ENCODE assay signal across 22 cellular contexts in the genomic region with DNA sequence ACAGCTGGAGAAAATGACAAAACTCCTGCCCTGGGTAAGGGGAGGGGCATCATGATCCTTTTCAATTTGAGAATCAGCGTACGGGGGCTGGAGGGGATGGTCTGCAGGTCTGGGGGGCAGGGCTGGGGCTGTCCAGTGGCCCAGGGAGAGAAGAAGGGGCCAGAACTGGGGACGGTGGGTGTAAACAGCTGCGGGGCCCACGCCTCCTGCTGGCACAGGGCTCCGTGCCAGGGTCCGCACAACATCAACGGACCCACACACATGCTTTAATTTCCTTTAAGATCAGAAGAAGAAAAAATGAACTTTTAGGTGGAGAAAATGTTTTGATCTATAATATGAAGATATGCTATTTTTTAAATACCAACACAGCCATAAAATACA. TPM values are rescaled to one million over a fixed set of nuclear protein-coding genes. Genes with fewer than 3 reads are reported as not detected.
DNase-seq lines count a peak whose midpoint lies in the region; ATAC-seq and TF ChIP-seq lines count a peak whose summit lies in the region.
"Had no signal": no experiment of that assay in that cellular context is flagged by ENCODE, and none has a peak within 500 bp of the region (broad histone marks: within the 10 kb centered on the region; RNA-seq: fewer than 3 reads in every experiment).

No MANE protein-coding gene starts in this region.

- H3K36me3 ChIP-seq in BLaER1 treated with 17β-estradiol and CSF1 and Interleukin-3, amounts not matched to agents 10 nM and 100 nM: peaks cover 0 to 6% (median 0%) of the 10 kb centered on the region in 11 experiments; a peak in 1 of 22 replicates
- H3K36me3 ChIP-seq in WERI-Rb-1: no peaks in the 10 kb centered on the region
- H3K36me3 ChIP-seq in sigmoid colon: no peaks in the 10 kb centered on the region

- 58 to 69% methylated on average over 8 of the region's 8 CpGs for WGBS in sigmoid colon, 2 donors

- peaks cover 40 to 84% (median 82%) of the 10 kb centered on the region in 10 experiments for H3K4me1 ChIP-seq in BLaER1 treated with 17β-estradiol and CSF1 and Interleukin-3, amounts not matched to agents 10 nM and 100 nM
- peaks cover 0 to 22% (median 6%) of the 10 kb centered on the region in 4 donors for H3K4me1 ChIP-seq in sigmoid colon
- H3K4me1 ChIP-seq: Caco-2 had no signal

- no peak for TF ChIP-seq CTCF in WERI-Rb-1 (IDR thresholded peaks at IDR 0.05; ENCODE audit: low read depth, low read length)
- no peak for TF ChIP-seq CTCF in sigmoid colon (IDR thresholded peaks at IDR 0.05)

- peaks cover 0 to 10% (median 0%) of the 10 kb centered on the region in 11 experiments; a peak in 2 of 22 replicates for H3K27me3 ChIP-seq in BLaER1 treated with 17β-estradiol and CSF1 and Interleukin-3, amounts not matched to agents 10 nM and 100 nM
- H3K27me3 ChIP-seq in WERI-Rb-1 (ENCODE audit: insufficient read depth, low read depth, severe bottlenecking) (no peaks in the 10 kb centered on the region), sigmoid colon (no peaks in the 10 kb centered on the region)

- DNase-seq in WERI-Rb-1 (no peak), islet precursor cell (peak; percentile 19), sciatic nerve (ENCODE audit: low spot score) (peak; percentile 37), NCI-H187 treated with DMSO at 0.1 percent for 48 hours (lab: John Stamatoyannopoulos, UW) (no peak), midbrain (lab: John Stamatoyannopoulos, UW) (no peak), sigmoid colon (no peak)
- no peak for DNase-seq in activated CD8-positive, alpha-beta memory T cell treated with anti-CD3 and anti-CD28 coated beads, Interleukin-2, amount 50 U/mL, for 48 hours
- DNase-seq: ACHN; AML-193; Caco-2; CD4-positive, CD25-positive, alpha-beta regulatory T cell; EL; HFFc6; KBM-7; MV-4-11; NCI-H1417 treated with DMSO at 0.1 percent for 48 hours; NCI-H2029 treated with DMSO at 0.1 percent for 48 hours; NCI-H510A; PC-3 had no signal

- no peak for TF ChIP-seq POLR2A in sigmoid colon (IDR thresholded peaks at IDR 0.05)

- no peaks in the 10 kb centered on the region for H4K20me1 ChIP-seq in BLaER1 treated with 17β-estradiol and CSF1 and Interleukin-3, amounts not matched to agents 10 nM and 100 nM

- peak overlapping the region in 8 of 11 experiments; percentile 72 to 94 (median 88); a peak in 17 of 22 replicates for H3K4me2 ChIP-seq in BLaER1 treated with 17β-estradiol and CSF1 and Interleukin-3, amounts not matched to agents 10 nM and 100 nM

- intact Hi-C loops in sciatic nerve (cut with DNase I) (no loop called here), sigmoid colon (cut with DNase I) (no loop called here)

- H3K9me3 ChIP-seq in BLaER1 treated with 17β-estradiol and CSF1 and Interleukin-3, amounts not matched to agents 10 nM and 100 nM (replicated peaks in 1 of 11): peaks cover 8 to 18% (median 14%) of the 10 kb centered on the region in 11 experiments
- H3K9me3 ChIP-seq in WERI-Rb-1 (ENCODE audit: severe bottlenecking) (no peaks in the 10 kb centered on the region), sigmoid colon (no peaks in the 10 kb centered on the region)

- H3K9ac ChIP-seq in BLaER1 treated with 17β-estradiol and CSF1 and Interleukin-3, amounts not matched to agents 10 nM and 100 nM: peak overlapping the region in 3 of 11 experiments; percentile 13 to 74 (median 38); a peak in 3 of 22 replicates

- no peak for ATAC-seq in sciatic nerve
- ATAC-seq: PC-3 had no signal

- H3K4me3 ChIP-seq in BLaER1 treated with 17β-estradiol and CSF1 and Interleukin-3, amounts not matched to agents 10 nM and 100 nM: no peak overlapping the region
- H3K4me3 ChIP-seq in WERI-Rb-1 (ENCODE audit: low read depth, low read length) (no peak overlapping the region), sigmoid colon (no peak overlapping the region)

- TF ChIP-seq EP300 in sigmoid colon (IDR thresholded peaks at IDR 0.05): no peak

- peak overlapping the region in 4 of 11 experiments; percentile 9 to 81 (median 72); a peak in 5 of 22 replicates for H3K27ac ChIP-seq in BLaER1 treated with 17β-estradiol and CSF1 and Interleukin-3, amounts not matched to agents 10 nM and 100 nM
- H3K27ac ChIP-seq in WERI-Rb-1 (peak overlapping the region; percentile 46), sigmoid colon (no peak overlapping the region)
- H3K27ac ChIP-seq: RWPE1 had no signal

RNA-seq across cellular contexts. Expression of a gene that starts 52.1 kb away (rescaled TPM):
- total RNA-seq in sciatic nerve: 0.09 TPM
- not detected for total RNA-seq in sigmoid colon
- under 1 TPM in 1 of 3 donors, not detected in 2; 0.01 TPM for polyA plus RNA-seq in sigmoid colon
- total RNA-seq: CD4-positive, CD25-positive, alpha-beta regulatory T cell; H4; HFFc6 had no signal
- polyA plus RNA-seq: CD4-positive, CD25-positive, alpha-beta regulatory T cell had no signal

Comparison
In these comparisons a context has a peak if more than half of its experiments do, and no peak if none do; other contexts are left out.
1. DNase-seq: peak in islet precursor cell (single experiment) and sciatic nerve (single experiment); none in WERI-Rb-1 (single experiment), activated CD8-positive, alpha-beta memory T cell treated with anti-CD3 and anti-CD28 coated beads, Interleukin-2, amount 50 U/mL, for 48 hours (single experiment), NCI-H187 treated with DMSO at 0.1 percent for 48 hours (single experiment), midbrain (single experiment) and sigmoid colon (single experiment).